Comparison of ENCODE assay signal across 1 cellular context in the genomic region with DNA sequence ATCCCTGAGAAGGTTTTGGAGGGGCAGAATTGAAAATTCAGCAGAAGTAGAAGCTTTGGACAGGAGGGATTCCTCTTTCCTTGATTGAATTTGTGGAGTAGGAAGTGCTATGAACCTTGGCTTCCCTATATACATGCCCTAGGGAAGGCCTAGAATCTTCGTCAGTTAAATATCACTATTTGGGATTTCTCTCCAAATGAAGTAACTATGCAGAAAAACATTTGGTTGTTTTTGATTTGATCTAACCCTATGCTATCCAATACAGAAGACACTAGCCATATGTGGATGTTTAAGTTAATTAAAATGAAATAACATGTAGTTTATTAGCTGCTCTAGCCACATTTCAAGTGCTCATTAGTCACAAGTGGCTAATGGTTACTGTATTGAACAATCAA.
TF ChIP-seq lines count a peak whose summit lies in the region.

No MANE protein-coding gene starts in this region.

TF ChIP-seq in GM23338, 12 proteins besides CTCF, POLR2A, EP300 and RAD21:
- TF ChIP-seq CREB1 (CRISPR knock-in tag; IDR thresholded peaks at IDR 0.05; ENCODE audit: low read depth) = no peak
- TF ChIP-seq, protein P1, sequence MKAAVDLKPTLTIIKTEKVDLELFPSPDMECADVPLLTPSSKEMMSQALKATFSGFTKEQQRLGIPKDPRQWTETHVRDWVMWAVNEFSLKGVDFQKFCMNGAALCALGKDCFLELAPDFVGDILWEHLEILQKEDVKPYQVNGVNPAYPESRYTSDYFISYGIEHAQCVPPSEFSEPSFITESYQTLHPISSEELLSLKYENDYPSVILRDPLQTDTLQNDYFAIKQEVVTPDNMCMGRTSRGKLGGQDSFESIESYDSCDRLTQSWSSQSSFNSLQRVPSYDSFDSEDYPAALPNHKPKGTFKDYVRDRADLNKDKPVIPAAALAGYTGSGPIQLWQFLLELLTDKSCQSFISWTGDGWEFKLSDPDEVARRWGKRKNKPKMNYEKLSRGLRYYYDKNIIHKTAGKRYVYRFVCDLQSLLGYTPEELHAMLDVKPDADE (IDR thresholded peaks at IDR 0.05) = no peak
- no peak for TF ChIP-seq ZNF331 (CRISPR knock-in tag; IDR thresholded peaks at IDR 0.05; ENCODE audit: low read depth)
- TF ChIP-seq JUNB (IDR thresholded peaks at IDR 0.05; ENCODE audit: unreplicated experiment) = no peak
- no peak for TF ChIP-seq STAT1 (IDR thresholded peaks at IDR 0.05; ENCODE audit: unreplicated experiment)
- TF ChIP-seq EZH2 (IDR thresholded peaks at IDR 0.05; ENCODE audit: low read depth, unreplicated experiment) = no peak
- TF ChIP-seq ZNF114 (CRISPR knock-in tag; IDR thresholded peaks at IDR 0.05) = no peak
- TF ChIP-seq EZH2phosphoT487 (IDR thresholded peaks at IDR 0.05; ENCODE audit: unreplicated experiment) = no peak
- TF ChIP-seq POLR2AphosphoS5 (IDR thresholded peaks at IDR 0.05; ENCODE audit: low read depth) = no peak
- TF ChIP-seq, protein P2, sequence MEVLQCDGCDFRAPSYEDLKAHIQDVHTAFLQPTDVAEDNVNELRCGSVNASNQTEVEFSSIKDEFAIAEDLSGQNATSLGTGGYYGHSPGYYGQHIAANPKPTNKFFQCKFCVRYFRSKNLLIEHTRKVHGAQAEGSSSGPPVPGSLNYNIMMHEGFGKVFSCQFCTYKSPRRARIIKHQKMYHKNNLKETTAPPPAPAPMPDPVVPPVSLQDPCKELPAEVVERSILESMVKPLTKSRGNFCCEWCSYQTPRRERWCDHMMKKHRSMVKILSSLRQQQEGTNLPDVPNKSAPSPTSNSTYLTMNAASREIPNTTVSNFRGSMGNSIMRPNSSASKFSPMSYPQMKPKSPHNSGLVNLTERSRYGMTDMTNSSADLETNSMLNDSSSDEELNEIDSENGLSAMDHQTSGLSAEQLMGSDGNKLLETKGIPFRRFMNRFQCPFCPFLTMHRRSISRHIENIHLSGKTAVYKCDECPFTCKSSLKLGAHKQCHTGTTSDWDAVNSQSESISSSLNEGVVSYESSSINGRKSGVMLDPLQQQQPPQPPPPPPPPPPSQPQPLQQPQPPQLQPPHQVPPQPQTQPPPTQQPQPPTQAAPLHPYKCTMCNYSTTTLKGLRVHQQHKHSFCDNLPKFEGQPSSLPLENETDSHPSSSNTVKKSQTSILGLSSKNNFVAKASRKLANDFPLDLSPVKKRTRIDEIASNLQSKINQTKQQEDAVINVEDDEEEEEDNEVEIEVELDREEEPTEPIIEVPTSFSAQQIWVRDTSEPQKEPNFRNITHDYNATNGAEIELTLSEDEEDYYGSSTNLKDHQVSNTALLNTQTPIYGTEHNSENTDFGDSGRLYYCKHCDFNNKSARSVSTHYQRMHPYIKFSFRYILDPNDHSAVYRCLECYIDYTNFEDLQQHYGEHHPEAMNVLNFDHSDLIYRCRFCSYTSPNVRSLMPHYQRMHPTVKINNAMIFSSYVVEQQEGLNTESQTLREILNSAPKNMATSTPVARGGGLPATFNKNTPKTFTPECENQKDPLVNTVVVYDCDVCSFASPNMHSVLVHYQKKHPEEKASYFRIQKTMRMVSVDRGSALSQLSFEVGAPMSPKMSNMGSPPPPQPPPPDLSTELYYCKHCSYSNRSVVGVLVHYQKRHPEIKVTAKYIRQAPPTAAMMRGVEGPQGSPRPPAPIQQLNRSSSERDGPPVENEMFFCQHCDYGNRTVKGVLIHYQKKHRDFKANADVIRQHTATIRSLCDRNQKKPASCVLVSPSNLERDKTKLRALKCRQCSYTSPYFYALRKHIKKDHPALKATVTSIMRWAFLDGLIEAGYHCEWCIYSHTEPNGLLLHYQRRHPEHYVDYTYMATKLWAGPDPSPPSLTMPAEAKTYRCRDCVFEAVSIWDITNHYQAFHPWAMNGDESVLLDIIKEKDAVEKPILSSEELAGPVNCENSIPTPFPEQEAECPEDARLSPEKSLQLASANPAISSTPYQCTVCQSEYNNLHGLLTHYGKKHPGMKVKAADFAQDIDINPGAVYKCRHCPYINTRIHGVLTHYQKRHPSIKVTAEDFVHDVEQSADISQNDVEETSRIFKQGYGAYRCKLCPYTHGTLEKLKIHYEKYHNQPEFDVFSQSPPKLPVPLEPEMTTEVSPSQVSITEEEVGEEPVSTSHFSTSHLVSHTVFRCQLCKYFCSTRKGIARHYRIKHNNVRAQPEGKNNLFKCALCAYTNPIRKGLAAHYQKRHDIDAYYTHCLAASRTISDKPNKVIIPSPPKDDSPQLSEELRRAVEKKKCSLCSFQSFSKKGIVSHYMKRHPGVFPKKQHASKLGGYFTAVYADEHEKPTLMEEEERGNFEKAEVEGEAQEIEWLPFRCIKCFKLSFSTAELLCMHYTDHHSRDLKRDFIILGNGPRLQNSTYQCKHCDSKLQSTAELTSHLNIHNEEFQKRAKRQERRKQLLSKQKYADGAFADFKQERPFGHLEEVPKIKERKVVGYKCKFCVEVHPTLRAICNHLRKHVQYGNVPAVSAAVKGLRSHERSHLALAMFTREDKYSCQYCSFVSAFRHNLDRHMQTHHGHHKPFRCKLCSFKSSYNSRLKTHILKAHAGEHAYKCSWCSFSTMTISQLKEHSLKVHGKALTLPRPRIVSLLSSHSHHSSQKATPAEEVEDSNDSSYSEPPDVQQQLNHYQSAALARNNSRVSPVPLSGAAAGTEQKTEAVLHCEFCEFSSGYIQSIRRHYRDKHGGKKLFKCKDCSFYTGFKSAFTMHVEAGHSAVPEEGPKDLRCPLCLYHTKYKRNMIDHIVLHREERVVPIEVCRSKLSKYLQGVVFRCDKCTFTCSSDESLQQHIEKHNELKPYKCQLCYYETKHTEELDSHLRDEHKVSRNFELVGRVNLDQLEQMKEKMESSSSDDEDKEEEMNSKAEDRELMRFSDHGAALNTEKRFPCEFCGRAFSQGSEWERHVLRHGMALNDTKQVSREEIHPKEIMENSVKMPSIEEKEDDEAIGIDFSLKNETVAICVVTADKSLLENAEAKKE (CRISPR knock-in tag; IDR thresholded peaks at IDR 0.05) = no peak
- TF ChIP-seq, protein P3, sequence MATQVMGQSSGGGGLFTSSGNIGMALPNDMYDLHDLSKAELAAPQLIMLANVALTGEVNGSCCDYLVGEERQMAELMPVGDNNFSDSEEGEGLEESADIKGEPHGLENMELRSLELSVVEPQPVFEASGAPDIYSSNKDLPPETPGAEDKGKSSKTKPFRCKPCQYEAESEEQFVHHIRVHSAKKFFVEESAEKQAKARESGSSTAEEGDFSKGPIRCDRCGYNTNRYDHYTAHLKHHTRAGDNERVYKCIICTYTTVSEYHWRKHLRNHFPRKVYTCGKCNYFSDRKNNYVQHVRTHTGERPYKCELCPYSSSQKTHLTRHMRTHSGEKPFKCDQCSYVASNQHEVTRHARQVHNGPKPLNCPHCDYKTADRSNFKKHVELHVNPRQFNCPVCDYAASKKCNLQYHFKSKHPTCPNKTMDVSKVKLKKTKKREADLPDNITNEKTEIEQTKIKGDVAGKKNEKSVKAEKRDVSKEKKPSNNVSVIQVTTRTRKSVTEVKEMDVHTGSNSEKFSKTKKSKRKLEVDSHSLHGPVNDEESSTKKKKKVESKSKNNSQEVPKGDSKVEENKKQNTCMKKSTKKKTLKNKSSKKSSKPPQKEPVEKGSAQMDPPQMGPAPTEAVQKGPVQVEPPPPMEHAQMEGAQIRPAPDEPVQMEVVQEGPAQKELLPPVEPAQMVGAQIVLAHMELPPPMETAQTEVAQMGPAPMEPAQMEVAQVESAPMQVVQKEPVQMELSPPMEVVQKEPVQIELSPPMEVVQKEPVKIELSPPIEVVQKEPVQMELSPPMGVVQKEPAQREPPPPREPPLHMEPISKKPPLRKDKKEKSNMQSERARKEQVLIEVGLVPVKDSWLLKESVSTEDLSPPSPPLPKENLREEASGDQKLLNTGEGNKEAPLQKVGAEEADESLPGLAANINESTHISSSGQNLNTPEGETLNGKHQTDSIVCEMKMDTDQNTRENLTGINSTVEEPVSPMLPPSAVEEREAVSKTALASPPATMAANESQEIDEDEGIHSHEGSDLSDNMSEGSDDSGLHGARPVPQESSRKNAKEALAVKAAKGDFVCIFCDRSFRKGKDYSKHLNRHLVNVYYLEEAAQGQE (IDR thresholded peaks at IDR 0.05; ENCODE audit: unreplicated experiment) = no peak
- TF ChIP-seq NANOG (IDR thresholded peaks at IDR 0.05; ENCODE audit: borderline replicate concordance) = no peak
